8 cellular contexts compared by ENCODE assay signal in genomic region chr1:120414466-120414865, GRCh38. TPM values are rescaled to one million over a fixed set of nuclear protein-coding genes. Genes with fewer than 3 reads are reported as not detected.
DNase-seq lines count a peak whose midpoint lies in the region; ATAC-seq and TF ChIP-seq lines count a peak whose summit lies in the region.
"Not testable (repeated sequence)": the region's sequence is repeated elsewhere in the genome, so short reads cannot be mapped to it uniquely, and the experiment has no call there.

No MANE protein-coding gene starts in this region.

- H3K27ac Mint-ChIP-seq in activated B cell treated with CpG ODN at 0.5 μM for 24 hours, result not testable (repeated sequence)

- not testable (repeated sequence) for H3K36me3 ChIP-seq in BJ (ENCODE audit: control insufficient read depth, insufficient read depth, low read length); mesodermal cell (ENCODE audit: control insufficient read depth, insufficient read depth, low read length); spleen

- H3K27me3 ChIP-seq in BJ (ENCODE audit: control insufficient read depth, insufficient read depth, low read length); spleen (replicated peaks in 1 of 7): not testable (repeated sequence)

- no CpG with 5 or more reads among the region's 15 CpGs for WGBS in mesodermal cell (ENCODE audit: insufficient coverage in 2 of 2), 2 experiments
- 0 to 5% (median 2%) methylated on average over 4 to 7 of the region's 15 CpGs for WGBS in spleen, 5 donors

- in situ Hi-C loops in KBM-7 (cut with MboI; ENCODE audit: low pct_unique_long_range_greater_than_20kb, low sequenced_read_pairs), result not testable (repeated sequence)

- H3K36me3 Mint-ChIP-seq in activated B cell treated with CpG ODN at 0.5 μM for 24 hours (ENCODE audit: low read depth), result not testable (repeated sequence)

- not testable (repeated sequence) for H3K9me3 ChIP-seq in mesodermal cell (ENCODE audit: control insufficient read depth, low read length); spleen

- not testable (repeated sequence) for TF ChIP-seq CTCF in BJ (IDR thresholded peaks at IDR 0.05; ENCODE audit: insufficient read depth, low read depth, low read length); activated B cell treated with CpG ODN at 0.5 μM for 24 hours (IDR thresholded peaks at IDR 0.05); epithelial cell of esophagus (IDR thresholded peaks at IDR 0.05; ENCODE audit: insufficient read depth, low read depth, low read length, missing control alignments); spleen (IDR thresholded peaks at IDR 0.05 in 8 of 11, conservative IDR thresholded peaks at IDR 0.05 in 3 of 11)

- H3K27me3 Mint-ChIP-seq in activated B cell treated with CpG ODN at 0.5 μM for 24 hours, result not testable (repeated sequence)

- not testable (repeated sequence) for H3K9me3 Mint-ChIP-seq in activated B cell treated with CpG ODN at 0.5 μM for 24 hours

- intact Hi-C loops in activated B cell treated with CpG ODN at 0.5 μM for 24 hours (cut with micrococcal nuclease); spleen (cut with DNase I; ENCODE audit: low total_unique reads): not testable (repeated sequence)

- not testable (repeated sequence) for H3K4me3 Mint-ChIP-seq in activated B cell treated with CpG ODN at 0.5 μM for 24 hours

- not testable (repeated sequence) for H3K4me1 Mint-ChIP-seq in activated B cell treated with CpG ODN at 0.5 μM for 24 hours

- ATAC-seq in GM19438 (IDR thresholded peaks at IDR 0.05; ENCODE audit: low read depth, unreplicated experiment), result peak; percentile 16
- ATAC-seq in HG02840 (IDR thresholded peaks at IDR 0.05; ENCODE audit: low FRiP score, unreplicated experiment), result peak; percentile 19
- peak; percentile 13 for ATAC-seq in activated B cell treated with CpG ODN at 0.5 μM for 24 hours (ENCODE audit: low read depth)

- DNase-seq in BJ (ENCODE audit: low read depth); activated B cell treated with CpG ODN at 0.5 μM for 24 hours; epithelial cell of esophagus (ENCODE audit: low read depth); spleen: not testable (repeated sequence)
- DNase-seq in KBM-7, result peak; percentile 17

- POLR2A ChIA-PET in BJ (lab: Charles Lee); activated B cell treated with CpG ODN at 0.5 μM for 24 hours (lab: Charles Lee): not testable (repeated sequence)

- H3K4me1 ChIP-seq in mesodermal cell (ENCODE audit: control insufficient read depth, insufficient read depth, low read length, poor library complexity, severe bottlenecking); spleen: not testable (repeated sequence)

- not testable (repeated sequence) for TF ChIP-seq POLR2A in spleen (IDR thresholded peaks at IDR 0.05)

- peak overlapping the region; percentile 51 for H3K4me3 ChIP-seq in BJ (ENCODE audit: low read depth, low read length)
- H3K4me3 ChIP-seq in epithelial cell of esophagus (ENCODE audit: low read length), result peak overlapping the region; percentile 31
- H3K4me3 ChIP-seq in mesodermal cell (ENCODE audit: extremely low read depth, insufficient read depth, low read length, poor library complexity, severe bottlenecking), result peak overlapping the region; percentile 16
- peak overlapping the region in 6 of 8 donors; percentile 44 to 75 (median 63) for H3K4me3 ChIP-seq in spleen

- CTCF ChIA-PET in BJ (lab: Yijun Ruan, JAX); activated B cell treated with CpG ODN at 0.5 μM for 24 hours (lab: Charles Lee): not testable (repeated sequence)

- not testable (repeated sequence) for H3K27ac ChIP-seq in mesodermal cell (ENCODE audit: low read depth, low read length, severe bottlenecking)
- peak overlapping the region in 4 of 8 donors; percentile 72 to 85 (median 80) for H3K27ac ChIP-seq in spleen

RNA-seq across cellular contexts. Expression of gene NBPF8, which starts 0.4 kb away (rescaled TPM):
- polyA plus RNA-seq in BJ (2011; rRNA removed) (19.5 and 20.7 TPM in 2 replicates), spleen (10 to 100 TPM in 2 of 3 donors, 1 to 10 TPM in 1; 6.4 to 13.6 (median 12.9) TPM)
- 5.3 and 5.6 TPM in 2 replicates for polyA minus RNA-seq in BJ (2011; rRNA and poly(A)+ RNA removed)
- total RNA-seq in activated B cell treated with CpG ODN at 0.5 μM for 24 hours (18.3 and 24.4 TPM in 2 replicates), spleen (10 to 100 TPM; 12.5 to 22.0 (median 15.7) TPM)
- 8.5 TPM for polyA plus RNA-seq in mesodermal cell (2013, experiment 1 of 2)
- polyA plus RNA-seq in mesodermal cell (2013, experiment 2 of 2), result 8.3 TPM
